ENCODE assay signal across 9 cellular contexts in genomic region chrX:87338510-87338909, GRCh38.
DNase-seq lines count a peak whose midpoint lies in the region; ATAC-seq and TF ChIP-seq lines count a peak whose summit lies in the region.
"Had no signal": no experiment of that assay in that cellular context is flagged by ENCODE, and none has a peak within 500 bp of the region (broad histone marks: within the 10 kb centered on the region; RNA-seq: fewer than 3 reads in every experiment).

No MANE protein-coding gene starts in this region.

- no peaks in the 10 kb centered on the region for H3K27me3 ChIP-seq in A673 (replicated peaks; ENCODE audit: insufficient read depth, low read depth, low read length, poor library complexity)
- no peaks in the 10 kb centered on the region for H3K27me3 ChIP-seq in gastroesophageal sphincter
- H3K27me3 ChIP-seq in effector memory CD4-positive, alpha-beta T cell (replicated peaks; ENCODE audit: control insufficient read depth, insufficient read depth, low read length, poor library complexity, severe bottlenecking): no peaks in the 10 kb centered on the region
- H3K27me3 ChIP-seq: SJSA1 had no signal

- H2AFZ ChIP-seq in OCI-LY7 (ENCODE audit: low read length): no peak overlapping the region

- H3K79me2 ChIP-seq in OCI-LY7 (ENCODE audit: insufficient read depth, low read depth, low read length): no peaks in the 10 kb centered on the region

- POLR2A ChIA-PET in A673 (lab: Charles Lee; ENCODE audit: low non-redundant PET) (no interaction called here), OCI-LY7 (lab: Charles Lee) (interaction anchor here (0.7 kb wide), 2 partner anchors 10 to 1003 kb away, joined by 3 read pairs; no protein-coding TSS in a partner anchor)

- DNase-seq in A673 (ENCODE audit: low spot score) (peak; percentile 6), OCI-LY7 (ENCODE audit: low spot score) (peak; percentile 1), NCI-H1436 treated with DMSO at 0.1 percent for 48 hours (lab: John Stamatoyannopoulos, UW) (no peak), hepatic stellate cell (ENCODE audit: low spot score) (no peak)
- no peak for DNase-seq in effector memory CD4-positive, alpha-beta T cell

- H3K27ac ChIP-seq in A673 (ENCODE audit: low read depth, low read length, poor library complexity, severe bottlenecking) (no peak overlapping the region), OCI-LY7 (ENCODE audit: low read depth, low read length, poor library complexity, severe bottlenecking) (no peak overlapping the region), gastroesophageal sphincter (no peak overlapping the region)
- no peak overlapping the region for H3K27ac ChIP-seq in effector memory CD4-positive, alpha-beta T cell (ENCODE audit: insufficient read depth, low read length, poor library complexity, severe bottlenecking)
- H3K27ac ChIP-seq: SJSA1 had no signal

- no peak overlapping the region for H3K4me2 ChIP-seq in OCI-LY7 (ENCODE audit: low read length)

- H3K4me3 ChIP-seq in A673 (ENCODE audit: low read depth, low read length, poor library complexity, severe bottlenecking) (no peak overlapping the region), OCI-LY7 (ENCODE audit: low read depth, low read length, poor library complexity, severe bottlenecking) (no peak overlapping the region), gastroesophageal sphincter (no peak overlapping the region)
- no peak overlapping the region for H3K4me3 ChIP-seq in effector memory CD4-positive, alpha-beta T cell (ENCODE audit: insufficient read depth, low read depth, low read length, poor library complexity, severe bottlenecking)
- H3K4me3 ChIP-seq: SJSA1 had no signal

- TF ChIP-seq EP300 in gastroesophageal sphincter (IDR thresholded peaks at IDR 0.05): no peak

- no peaks in the 10 kb centered on the region for H3K9me2 ChIP-seq in OCI-LY7 (ENCODE audit: insufficient read depth, low read length)

- TF ChIP-seq POLR2A in gastroesophageal sphincter (IDR thresholded peaks at IDR 0.05): no peak

- H4K20me1 ChIP-seq in OCI-LY7 (ENCODE audit: insufficient read depth, low read length): no peaks in the 10 kb centered on the region

- H3K36me3 ChIP-seq in A673 (ENCODE audit: insufficient read depth, low read length, poor library complexity, severe bottlenecking): no peaks in the 10 kb centered on the region
- H3K36me3 ChIP-seq in OCI-LY7 (ENCODE audit: insufficient read depth, low read length): no peaks in the 10 kb centered on the region
- no peaks in the 10 kb centered on the region for H3K36me3 ChIP-seq in gastroesophageal sphincter
- no peaks in the 10 kb centered on the region for H3K36me3 ChIP-seq in effector memory CD4-positive, alpha-beta T cell (ENCODE audit: control insufficient read depth, insufficient read depth, low read length)
- H3K36me3 ChIP-seq: SJSA1 had no signal

- H3K4me1 ChIP-seq in A673 (ENCODE audit: insufficient read depth, low read length, poor library complexity, severe bottlenecking): no peaks in the 10 kb centered on the region
- no peaks in the 10 kb centered on the region for H3K4me1 ChIP-seq in OCI-LY7 (ENCODE audit: insufficient read depth, low read length, poor library complexity, severe bottlenecking)
- no peaks in the 10 kb centered on the region for H3K4me1 ChIP-seq in gastroesophageal sphincter
- no peaks in the 10 kb centered on the region for H3K4me1 ChIP-seq in effector memory CD4-positive, alpha-beta T cell (ENCODE audit: control insufficient read depth, insufficient read depth, low read length, poor library complexity, severe bottlenecking)
- H3K4me1 ChIP-seq: SJSA1 had no signal

- H3K9me3 ChIP-seq in A673 (ENCODE audit: low read depth, low read length, poor library complexity, severe bottlenecking): no peaks in the 10 kb centered on the region
- H3K9me3 ChIP-seq in OCI-LY7 (ENCODE audit: low read length): no peaks in the 10 kb centered on the region
- H3K9me3 ChIP-seq in gastroesophageal sphincter: no peaks in the 10 kb centered on the region
- no peaks in the 10 kb centered on the region for H3K9me3 ChIP-seq in effector memory CD4-positive, alpha-beta T cell (ENCODE audit: control insufficient read depth, low read length)
- H3K9me3 ChIP-seq: SJSA1 had no signal

- TF ChIP-seq CTCF in A673 (conservative IDR thresholded peaks at IDR 0.05; ENCODE audit: low read depth, low read length): peak; percentile 30; the same call in 1 of the 2 replicates
- TF ChIP-seq CTCF in OCI-LY7 (conservative IDR thresholded peaks at IDR 0.05; ENCODE audit: low read length): peak; percentile 52; the same call in 1 of the 2 replicates
- peak in 3 of 4 experiments; percentile 19 to 44 (median 20) for TF ChIP-seq CTCF in gastroesophageal sphincter (IDR thresholded peaks at IDR 0.05)

- ATAC-seq in HG02623 (IDR thresholded peaks at IDR 0.05; ENCODE audit: unreplicated experiment): peak; percentile 55
- no peak for ATAC-seq in gastroesophageal sphincter
- no peak for ATAC-seq in HG03175 (IDR thresholded peaks at IDR 0.05; ENCODE audit: unreplicated experiment)

- intact Hi-C loops in A673 (cut with micrococcal nuclease; ENCODE audit: unreplicated experiment): loop anchor here (5.0 kb wide), 1 partner anchor 324 kb away; no protein-coding TSS in a partner anchor
- intact Hi-C loops in OCI-LY7 (cut with micrococcal nuclease; ENCODE audit: unreplicated experiment): loop anchor here (10.0 kb wide), 1 partner anchor 326 kb away; no protein-coding TSS in a partner anchor

- CTCF ChIA-PET in A673 (lab: Charles Lee): no interaction called here
- CTCF ChIA-PET in OCI-LY7 (lab: Charles Lee; ENCODE audit: unreplicated experiment): no interaction called here

- BruUV-seq in A673 (replicated peaks; lab: Mats Ljungman, UMichigan) (no TSS peak), OCI-LY7 (replicated peaks; lab: Mats Ljungman, UMichigan) (no TSS peak)

Comparison
In these comparisons a context has a peak if more than half of its experiments do, and no peak if none do; other contexts are left out.
1. DNase-seq: peak in A673 (single experiment) and OCI-LY7 (single experiment); none in NCI-H1436 treated with DMSO at 0.1 percent for 48 hours (single experiment), effector memory CD4-positive, alpha-beta T cell (0 of 3) and hepatic stellate cell (single experiment).
2. Peak in every context shown above with its lines, with median percentiles within 50 percentile points of each other: CTCF ChIP-seq.